ENCODE assay signal across 14 cellular contexts in genomic region chr15:65069179-65069578, GRCh38. TPM values are rescaled to one million over a fixed set of nuclear protein-coding genes. Genes with fewer than 3 reads are reported as not detected.
A peak's percentile ranks its signal among the peaks of the same experiment; 100 is the strongest.
DNase-seq lines count a peak whose midpoint lies in the region; ATAC-seq and TF ChIP-seq lines count a peak whose summit lies in the region.
"Had no signal": no experiment of that assay in that cellular context is flagged by ENCODE, and none has a peak within 500 bp of the region (broad histone marks: within the 10 kb centered on the region; RNA-seq: fewer than 3 reads in every experiment).

No MANE protein-coding gene starts in this region.

- no peak overlapping the region for H3K4me3 ChIP-seq in AG04449 (ENCODE audit: low read depth, low read length)
- H3K4me3 ChIP-seq in SJCRH30 = no peak overlapping the region
- H3K4me3 ChIP-seq in fibroblast of the aortic adventitia (ENCODE audit: low read depth, low read length) = no peak overlapping the region
- no peak overlapping the region for H3K4me3 ChIP-seq in Caco-2 (ENCODE audit: low read depth, low read length)
- H3K4me3 ChIP-seq: HAP-1 had no signal

- H3K9me3 Mint-ChIP-seq in Caco-2 (ENCODE audit: unreplicated experiment) = no peaks in the 10 kb centered on the region
- H3K9me3 Mint-ChIP-seq: activated naive CD8-positive, alpha-beta T cell treated with anti-CD3 and anti-CD28 coated beads, Interleukin-2, amount 10 ng/mL, durations not matched to agents 7 days and 5 days; stimulated activated effector memory CD8-positive, alpha-beta T cell treated with anti-CD3 and anti-CD28 coated beads, Interleukin-12 subunit alpha, Interleukin-12 subunit beta, amount 100 ng/mL, for 72 hours had no signal

- H3K4me1 ChIP-seq in SJCRH30 (peaks cover 10% of the 10 kb centered on the region; the same call in 1 of the 2 replicates), Caco-2 (peaks cover 8% of the 10 kb centered on the region)

- no peaks in the 10 kb centered on the region for H3K36me3 ChIP-seq in SJCRH30
- H3K36me3 ChIP-seq in Caco-2 (ENCODE audit: control insufficient read depth, insufficient read depth, low read length) = no peaks in the 10 kb centered on the region
- H3K36me3 ChIP-seq: HAP-1 had no signal

- H3K9me3 ChIP-seq in SJCRH30 (replicated peaks) = no peaks in the 10 kb centered on the region
- H3K9me3 ChIP-seq in Caco-2 = peaks cover 4% of the 10 kb centered on the region; the same call in 1 of the 2 replicates
- H3K9me3 ChIP-seq: HAP-1 had no signal

- no peak overlapping the region for H3K4me3 Mint-ChIP-seq in Caco-2 (ENCODE audit: unreplicated experiment)
- H3K4me3 Mint-ChIP-seq: activated CD8-positive, alpha-beta T cell treated with anti-CD3 and anti-CD28 coated beads, Interleukin-2, amount 10 ng/mL, durations not matched to agents 7 days and 5 days; activated naive CD8-positive, alpha-beta T cell treated with anti-CD3 and anti-CD28 coated beads, Interleukin-2, amount 10 ng/mL, durations not matched to agents 7 days and 5 days had no signal

- peaks cover 13% of the 10 kb centered on the region for H3K4me1 Mint-ChIP-seq in Caco-2 (ENCODE audit: low read depth, unreplicated experiment)

- peak overlapping the region; percentile 21; the same call in 1 of the 2 replicates for H3K27ac ChIP-seq in SJCRH30

- H3K27ac Mint-ChIP-seq in Caco-2 (ENCODE audit: unreplicated experiment) = no peak overlapping the region
- H3K27ac Mint-ChIP-seq: activated CD8-positive, alpha-beta T cell treated with anti-CD3 and anti-CD28 coated beads, Interleukin-2, amount 10 ng/mL, durations not matched to agents 7 days and 5 days; activated naive CD8-positive, alpha-beta T cell treated with anti-CD3 and anti-CD28 coated beads, Interleukin-2, amount 10 ng/mL, durations not matched to agents 7 days and 5 days; stimulated activated effector memory CD8-positive, alpha-beta T cell treated with anti-CD3 and anti-CD28 coated beads, Interleukin-12 subunit alpha, Interleukin-12 subunit beta, amount 100 ng/mL, for 72 hours had no signal

- POLR2A ChIA-PET in AG04449 (lab: Yijun Ruan, JAX) = interaction anchor here (0.7 kb wide), 1 partner anchor 10 kb away, joined by 3 read pairs; no protein-coding TSS in a partner anchor
- POLR2A ChIA-PET in Caco-2 (lab: Charles Lee) = interaction anchor here (0.8 kb wide), 1 partner anchor 217 kb away, joined by 4 read pairs; the partner anchor contains the start of gene PARP16

- no peaks in the 10 kb centered on the region for H3K27me3 ChIP-seq in SJCRH30
- H3K27me3 ChIP-seq in Caco-2 (replicated peaks; ENCODE audit: control insufficient read depth, insufficient read depth, low read length) = no peaks in the 10 kb centered on the region

- DNase-seq in AG04449 (ENCODE audit: low read depth, low spot score) (peak; percentile 47), SJCRH30 (peak in 1 of 2 experiments; percentile 33), fibroblast of the aortic adventitia (ENCODE audit: low read depth) (peak; percentile 99), non-pigmented ciliary epithelial cell (ENCODE audit: low read depth) (peak; percentile 73), Caco-2 (no peak)
- no peak for DNase-seq in activated CD4-positive, alpha-beta T cell treated with anti-CD3 and anti-CD28 coated beads, Interleukin-2, amount 50 U/mL, for 4 hours
- DNase-seq: activated CD8-positive, alpha-beta T cell treated with anti-CD3 and anti-CD28 coated beads, Interleukin-2, amount 10 ng/mL, durations not matched to agents 7 days and 5 days; activated naive CD8-positive, alpha-beta T cell treated with anti-CD3 and anti-CD28 coated beads, Interleukin-2, amount 10 ng/mL, durations not matched to agents 7 days and 5 days; erythroblast; NCI-H774 had no signal

- ATAC-seq in GM21360 (IDR thresholded peaks at IDR 0.05; ENCODE audit: unreplicated experiment) (no peak), HG02571 (IDR thresholded peaks at IDR 0.05; ENCODE audit: unreplicated experiment) (no peak)
- ATAC-seq: activated CD8-positive, alpha-beta T cell treated with anti-CD3 and anti-CD28 coated beads, Interleukin-2, amount 10 ng/mL, durations not matched to agents 7 days and 5 days; stimulated activated effector memory CD8-positive, alpha-beta T cell treated with anti-CD3 and anti-CD28 coated beads, Interleukin-12 subunit alpha, Interleukin-12 subunit beta, amount 100 ng/mL, for 72 hours had no signal

- intact Hi-C loops in Caco-2 (cut with micrococcal nuclease; ENCODE audit: unreplicated experiment) = no loop called here

- no peaks in the 10 kb centered on the region for H3K36me3 Mint-ChIP-seq in Caco-2 (ENCODE audit: insufficient read depth, unreplicated experiment)
- H3K36me3 Mint-ChIP-seq: activated naive CD8-positive, alpha-beta T cell treated with anti-CD3 and anti-CD28 coated beads, Interleukin-2, amount 10 ng/mL, durations not matched to agents 7 days and 5 days; stimulated activated effector memory CD8-positive, alpha-beta T cell treated with anti-CD3 and anti-CD28 coated beads, Interleukin-12 subunit alpha, Interleukin-12 subunit beta, amount 100 ng/mL, for 72 hours had no signal

- TF ChIP-seq CTCF in AG04449 (IDR thresholded peaks at IDR 0.05; ENCODE audit: insufficient read depth, low read length, missing control alignments) (no peak), fibroblast of the aortic adventitia (IDR thresholded peaks at IDR 0.05; ENCODE audit: insufficient read depth, low read length) (no peak), Caco-2 (IDR thresholded peaks at IDR 0.05; ENCODE audit: insufficient read depth in 1 of 2, low read depth in 1 of 2, low read length in 1 of 2, severe bottlenecking in 1 of 2, unreplicated experiment in 1 of 2) (no peak)

- H3K27me3 Mint-ChIP-seq in Caco-2 (ENCODE audit: insufficient read depth, unreplicated experiment) = no peaks in the 10 kb centered on the region

- CTCF ChIA-PET in AG04449 (lab: Yijun Ruan, JAX) (interaction anchor here (0.8 to 9.3 kb wide), 8 partner anchors 9 to 36 kb away, joined by 3 to 135 read pairs (median 12); partner anchors contain the start of gene KBTBD13), Caco-2 (lab: Charles Lee) (interaction anchor here (0.6 to 1.1 kb wide), 2 partner anchors 21 to 116 kb away, joined by 3 to 5 read pairs; partner anchors contain the start of gene CLPX)

- BruUV-seq in Caco-2 (replicated peaks; lab: Mats Ljungman, UMichigan) = no TSS peak

RNA-seq across cellular contexts. Expression of gene RASL12, which starts 1.4 kb away (rescaled TPM):
- 0.08 TPM in 1 of 2 replicates, not detected in the other for total RNA-seq in SJCRH30 (2014; rRNA removed; shearing (Covaris generic))
- total RNA-seq in fibroblast of the aortic adventitia (ENCODE audit: low replicate concordance) = 1.7 and 1.9 TPM in 2 replicates
- 6.0 and 6.4 TPM in 2 replicates for total RNA-seq in Caco-2 (2022)
- total RNA-seq: activated CD8-positive, alpha-beta T cell treated with anti-CD3 and anti-CD28 coated beads, Interleukin-2, amount 10 ng/mL, durations not matched to agents 7 days and 5 days; activated naive CD8-positive, alpha-beta T cell treated with anti-CD3 and anti-CD28 coated beads, Interleukin-2, amount 10 ng/mL, durations not matched to agents 7 days and 5 days had no signal

RNA-seq across cellular contexts. Expression of gene KBTBD13, which starts 7.4 kb away (rescaled TPM):
- total RNA-seq in SJCRH30 (2014; rRNA removed; shearing (Covaris generic)) = 0.08 and 0.15 TPM in 2 replicates
- not detected in 2 replicates for total RNA-seq in fibroblast of the aortic adventitia (ENCODE audit: low replicate concordance)
- total RNA-seq in Caco-2 (2022) = not detected in 2 replicates
- total RNA-seq: activated CD8-positive, alpha-beta T cell treated with anti-CD3 and anti-CD28 coated beads, Interleukin-2, amount 10 ng/mL, durations not matched to agents 7 days and 5 days; activated naive CD8-positive, alpha-beta T cell treated with anti-CD3 and anti-CD28 coated beads, Interleukin-2, amount 10 ng/mL, durations not matched to agents 7 days and 5 days had no signal

RNA-seq across cellular contexts. Expression of gene SLC51B, which starts 24.0 kb away (rescaled TPM):
- total RNA-seq in SJCRH30 (2014; rRNA removed; shearing (Covaris generic)) = 0.36 TPM in 1 of 2 replicates, not detected in the other
- total RNA-seq in fibroblast of the aortic adventitia (ENCODE audit: low replicate concordance) (not detected in 2 replicates), Caco-2 (2022) (15.4 and 17.1 TPM in 2 replicates)
- total RNA-seq: activated CD8-positive, alpha-beta T cell treated with anti-CD3 and anti-CD28 coated beads, Interleukin-2, amount 10 ng/mL, durations not matched to agents 7 days and 5 days; activated naive CD8-positive, alpha-beta T cell treated with anti-CD3 and anti-CD28 coated beads, Interleukin-2, amount 10 ng/mL, durations not matched to agents 7 days and 5 days had no signal

RNA-seq across cellular contexts. Expression of gene MTFMT, which starts 39.7 kb away (rescaled TPM):
- total RNA-seq in SJCRH30 (2014; rRNA removed; shearing (Covaris generic)) = 16.6 and 21.9 TPM in 2 replicates
- total RNA-seq in fibroblast of the aortic adventitia (ENCODE audit: low replicate concordance) = 14.1 and 19.2 TPM in 2 replicates
- 24.7 and 29.9 TPM in 2 replicates for total RNA-seq in Caco-2 (2022)

RNA-seq across cellular contexts. Expression of gene UBAP1L, which starts 45.8 kb away (rescaled TPM):
- total RNA-seq in SJCRH30 (2014; rRNA removed; shearing (Covaris generic)) = 0.59 and 0.73 TPM in 2 replicates
- total RNA-seq in fibroblast of the aortic adventitia (ENCODE audit: low replicate concordance) (2.1 and 3.8 TPM in 2 replicates), Caco-2 (2022) (2.2 and 2.7 TPM in 2 replicates)

Comparison
In these comparisons a context has a peak if more than half of its experiments do, and no peak if none do; other contexts are left out.
1. DNase-seq: peak in AG04449 (single experiment), fibroblast of the aortic adventitia (single experiment) and non-pigmented ciliary epithelial cell (single experiment); none in Caco-2 (0 of 2) and activated CD4-positive, alpha-beta T cell treated with anti-CD3 and anti-CD28 coated beads, Interleukin-2, amount 50 U/mL, for 4 hours (0 of 2).
2. RNA of gene SLC51B, which starts 24.0 kb away (total RNA-seq): 15.4 to 17.1 TPM in Caco-2; 0.36 TPM in SJCRH30 and not detected in fibroblast of the aortic adventitia; every median in the first group is over 10 times any median in the second.